Comparison of ENCODE assay signal across 9 cellular contexts in genomic region chr9:69822091-69822750, GRCh38. TPM values are rescaled to one million over a fixed set of nuclear protein-coding genes. Genes with fewer than 3 reads are reported as not detected.
DNase-seq lines count a peak whose midpoint lies in the region; ATAC-seq, FAIRE-seq and TF ChIP-seq lines count a peak whose summit lies in the region.
"Had no signal": no experiment of that assay in that cellular context is flagged by ENCODE, and none has a peak within 500 bp of the region (broad histone marks: within the 10 kb centered on the region; RNA-seq: fewer than 3 reads in every experiment).

No MANE protein-coding gene starts in this region.

- peak; percentile 48 for DNase-seq in Karpas-422
- DNase-seq in bronchial epithelial cell (ENCODE audit: low read depth), result peak; percentile 44
- peak; percentile 61 for DNase-seq in osteoblast (ENCODE audit: insufficient read length, low spot score, missing footprints)
- DNase-seq in mucosa of gallbladder (ENCODE audit: low spot score), result no peak
- DNase-seq in NCI-H1694 (lab: John Stamatoyannopoulos, UW), result no peak
- DNase-seq in superior temporal gyrus (ENCODE audit: extremely low spot score), result no peak
- DNase-seq: activated CD4-positive, alpha-beta memory T cell treated with anti-CD3 and anti-CD28 coated beads for 36 hours had no signal

- H3K4me2 ChIP-seq in Karpas-422 (ENCODE audit: low read depth, low read length, poor library complexity, severe bottlenecking), result no peak overlapping the region
- H3K4me2 ChIP-seq in osteoblast (ENCODE audit: insufficient read depth, low read length), result peak overlapping the region; percentile 6

- H3K9me2 ChIP-seq in Karpas-422 (replicated peaks; ENCODE audit: insufficient read depth, low read length), result no peaks in the 10 kb centered on the region

- H3K9me3 ChIP-seq in Karpas-422 (ENCODE audit: low read length), result no peaks in the 10 kb centered on the region
- no peaks in the 10 kb centered on the region for H3K9me3 ChIP-seq in osteoblast (ENCODE audit: low read depth, low read length)

- H3K79me2 ChIP-seq in Karpas-422 (ENCODE audit: low read length) (no peaks in the 10 kb centered on the region), osteoblast (ENCODE audit: insufficient read depth, low read length) (no peaks in the 10 kb centered on the region)

- H3K4me1 ChIP-seq in Karpas-422 (ENCODE audit: low read length) (no peaks in the 10 kb centered on the region), osteoblast (ENCODE audit: insufficient read depth, low read length) (peaks cover 6% of the 10 kb centered on the region)

- no peak overlapping the region for H3K4me3 ChIP-seq in Karpas-422 (ENCODE audit: low read length)
- H3K4me3 ChIP-seq in bronchial epithelial cell (ENCODE audit: low read depth, low read length), result no peak overlapping the region
- no peak overlapping the region for H3K4me3 ChIP-seq in osteoblast (ENCODE audit: insufficient read depth, low read length)

- no peak for FAIRE-seq in bronchial epithelial cell (lab: Jason Lieb, UNC)

- peak; percentile 73 for ATAC-seq in GM18868 (IDR thresholded peaks at IDR 0.05; ENCODE audit: unreplicated experiment)

- no peak overlapping the region for H2AFZ ChIP-seq in Karpas-422 (ENCODE audit: low read length)
- H2AFZ ChIP-seq in osteoblast (ENCODE audit: low read length), result no peak overlapping the region

- H3K36me3 ChIP-seq in Karpas-422 (ENCODE audit: insufficient read depth, low read length), result no peaks in the 10 kb centered on the region
- no peaks in the 10 kb centered on the region for H3K36me3 ChIP-seq in bronchial epithelial cell (ENCODE audit: control insufficient read depth, insufficient read depth, low read length)
- H3K36me3 ChIP-seq in osteoblast (ENCODE audit: insufficient read depth, low read length), result no peaks in the 10 kb centered on the region

- H3K27me3 ChIP-seq in Karpas-422 (ENCODE audit: low read length) (no peaks in the 10 kb centered on the region), bronchial epithelial cell (ENCODE audit: control insufficient read depth, insufficient read depth, low read length) (no peaks in the 10 kb centered on the region), osteoblast (ENCODE audit: insufficient read depth, low read length) (no peaks in the 10 kb centered on the region)

- peak; percentile 1 for TF ChIP-seq CTCF in bronchial epithelial cell (IDR thresholded peaks at IDR 0.05; ENCODE audit: insufficient read depth, low read length, severe bottlenecking)
- TF ChIP-seq CTCF in osteoblast (IDR thresholded peaks at IDR 0.05; ENCODE audit: extremely low read depth, low read depth, low read length), result peak; percentile 6

- H3K27ac ChIP-seq in Karpas-422 (ENCODE audit: low read length), result no peak overlapping the region
- H3K27ac ChIP-seq in osteoblast (ENCODE audit: low read depth, low read length), result no peak overlapping the region

- H4K20me1 ChIP-seq in Karpas-422 (ENCODE audit: insufficient read depth, low read depth, low read length) (no peaks in the 10 kb centered on the region), osteoblast (ENCODE audit: insufficient read depth, low read length) (no peaks in the 10 kb centered on the region)

- H3K9ac ChIP-seq in Karpas-422 (ENCODE audit: low read length), result no peak overlapping the region

RNA-seq across cellular contexts. Expression of gene CFAP95, which starts 1.6 kb away (rescaled TPM):
- total RNA-seq in Karpas-422 (2014; rRNA removed; shearing (Covaris generic); ENCODE audit: low replicate concordance), result not detected in 2 replicates
- not detected in 2 replicates for total RNA-seq in bronchial epithelial cell
- total RNA-seq in osteoblast, result not detected in 2 replicates
- 0.43 TPM for total RNA-seq in mucosa of gallbladder
- total RNA-seq: activated CD4-positive, alpha-beta memory T cell treated with anti-CD3 and anti-CD28 coated beads for 36 hours; NCI-H460 had no signal

Comparison
In these comparisons a context has a peak if more than half of its experiments do, and no peak if none do; other contexts are left out.
1. DNase-seq: peak in Karpas-422 (single experiment), bronchial epithelial cell (single experiment) and osteoblast (single experiment); none in mucosa of gallbladder (single experiment), NCI-H1694 (single experiment) and superior temporal gyrus (single experiment).